ENCODE assay signal across 13 cellular contexts in the genomic region with DNA sequence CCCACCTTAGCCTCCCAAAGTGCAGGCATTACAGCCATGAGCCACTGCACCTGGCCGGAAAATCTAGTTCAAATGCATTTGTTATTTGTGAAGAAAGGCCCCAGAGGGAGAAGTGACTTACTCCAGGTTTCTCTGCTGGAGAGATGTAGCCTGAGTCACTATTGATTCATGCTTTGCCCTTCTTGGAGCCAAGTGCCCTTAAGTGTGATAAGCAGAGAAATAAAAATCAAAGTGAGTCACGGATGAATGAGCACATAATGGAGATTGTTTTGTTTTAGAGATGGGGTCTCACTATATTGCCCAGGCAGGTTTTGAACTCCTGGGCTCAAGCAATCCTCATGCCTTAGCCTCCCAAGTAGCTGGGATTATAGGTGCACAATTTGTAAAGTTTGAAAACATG. TPM values are rescaled to one million over a fixed set of nuclear protein-coding genes. Genes with fewer than 3 reads are reported as not detected.
DNase-seq lines count a peak whose midpoint lies in the region; ATAC-seq and TF ChIP-seq lines count a peak whose summit lies in the region.
"Had no signal": no experiment of that assay in that cellular context is flagged by ENCODE, and none has a peak within 500 bp of the region (broad histone marks: within the 10 kb centered on the region; RNA-seq: fewer than 3 reads in every experiment).

No MANE protein-coding gene starts in this region.

- H3K36me3 Mint-ChIP-seq in T-helper 17 cell (ENCODE audit: low read depth) (no peaks in the 10 kb centered on the region), endothelial cell (ENCODE audit: low read depth, unreplicated experiment) (peaks cover 16% of the 10 kb centered on the region)
- H3K36me3 Mint-ChIP-seq: CD8-positive, alpha-beta memory T cell had no signal

- H3K9me3 ChIP-seq in T-helper 17 cell (ENCODE audit: control insufficient read depth, low read length, poor library complexity, severe bottlenecking), result no peaks in the 10 kb centered on the region

- H3K4me3 Mint-ChIP-seq in T-helper 17 cell, result no peak overlapping the region
- H3K4me3 Mint-ChIP-seq in endothelial cell (ENCODE audit: unreplicated experiment), result no peak overlapping the region
- H3K4me3 Mint-ChIP-seq: CD8-positive, alpha-beta memory T cell; neural progenitor cell had no signal

- H3K27me3 Mint-ChIP-seq in T-helper 17 cell (no peaks in the 10 kb centered on the region), endothelial cell (ENCODE audit: unreplicated experiment) (no peaks in the 10 kb centered on the region)
- H3K27me3 Mint-ChIP-seq: CD8-positive, alpha-beta memory T cell had no signal

- H3K4me1 Mint-ChIP-seq in T-helper 17 cell (peaks cover 6% of the 10 kb centered on the region), endothelial cell (ENCODE audit: unreplicated experiment) (no peaks in the 10 kb centered on the region)
- H3K4me1 Mint-ChIP-seq: CD8-positive, alpha-beta memory T cell had no signal

- H3K9me3 Mint-ChIP-seq in endothelial cell (ENCODE audit: unreplicated experiment), result no peaks in the 10 kb centered on the region
- H3K9me3 Mint-ChIP-seq: CD8-positive, alpha-beta memory T cell; neural progenitor cell had no signal

- H3K27ac Mint-ChIP-seq in T-helper 17 cell, result no peak overlapping the region
- H3K27ac Mint-ChIP-seq in endothelial cell (ENCODE audit: unreplicated experiment), result no peak overlapping the region
- H3K27ac Mint-ChIP-seq: CD8-positive, alpha-beta memory T cell; neural progenitor cell had no signal

- DNase-seq in AG08396 (ENCODE audit: low spot score) (peak; percentile 61), HPDE6-E6E7 (ENCODE audit: extremely low spot score) (peak; percentile 47), amniotic epithelial cell (ENCODE audit: low read depth) (peak; percentile 87), iris pigment epithelial cell (ENCODE audit: low read depth) (peak; percentile 88), T-helper 17 cell (no peak), NCI-H128 (lab: John Stamatoyannopoulos, UW; ENCODE audit: unreplicated experiment) (no peak), endothelial cell (ENCODE audit: low spot score) (no peak)
- DNase-seq: amniotic stem cell; CD8-positive, alpha-beta memory T cell; NCI-H1694; stimulated activated CD4-positive, alpha-beta T cell treated with anti-CD3 and anti-CD28 coated beads, Interleukin-2, amount 100 ng/mL, for 24 hours had no signal

- no peak for TF ChIP-seq CTCF in endothelial cell (IDR thresholded peaks at IDR 0.05; ENCODE audit: unreplicated experiment)

- ATAC-seq in HG02884 (IDR thresholded peaks at IDR 0.05; ENCODE audit: unreplicated experiment) (no peak), T-helper 17 cell (no peak)

RNA-seq across cellular contexts. Expression of a gene that starts 33.1 kb away (rescaled TPM):
- total RNA-seq in T-helper 17 cell (under 1 TPM; 0.22 to 0.44 TPM), endothelial cell (ENCODE audit: unreplicated experiment) (14.8 TPM)

Comparison
In these comparisons a context has a peak if more than half of its experiments do, and no peak if none do; other contexts are left out.
1. DNase-seq: peak in AG08396 (single experiment), HPDE6-E6E7 (single experiment), amniotic epithelial cell (single experiment) and iris pigment epithelial cell (single experiment); none in T-helper 17 cell (0 of 3), NCI-H128 (single experiment) and endothelial cell (single experiment).
2. RNA of a gene that starts 33.1 kb away (total RNA-seq): 14.8 TPM in endothelial cell (single experiment); 0.22 to 0.44 TPM in T-helper 17 cell; every median in the first group is over 10 times any median in the second.